Comparison of ENCODE assay signal across 7 cellular contexts in the genomic region with DNA sequence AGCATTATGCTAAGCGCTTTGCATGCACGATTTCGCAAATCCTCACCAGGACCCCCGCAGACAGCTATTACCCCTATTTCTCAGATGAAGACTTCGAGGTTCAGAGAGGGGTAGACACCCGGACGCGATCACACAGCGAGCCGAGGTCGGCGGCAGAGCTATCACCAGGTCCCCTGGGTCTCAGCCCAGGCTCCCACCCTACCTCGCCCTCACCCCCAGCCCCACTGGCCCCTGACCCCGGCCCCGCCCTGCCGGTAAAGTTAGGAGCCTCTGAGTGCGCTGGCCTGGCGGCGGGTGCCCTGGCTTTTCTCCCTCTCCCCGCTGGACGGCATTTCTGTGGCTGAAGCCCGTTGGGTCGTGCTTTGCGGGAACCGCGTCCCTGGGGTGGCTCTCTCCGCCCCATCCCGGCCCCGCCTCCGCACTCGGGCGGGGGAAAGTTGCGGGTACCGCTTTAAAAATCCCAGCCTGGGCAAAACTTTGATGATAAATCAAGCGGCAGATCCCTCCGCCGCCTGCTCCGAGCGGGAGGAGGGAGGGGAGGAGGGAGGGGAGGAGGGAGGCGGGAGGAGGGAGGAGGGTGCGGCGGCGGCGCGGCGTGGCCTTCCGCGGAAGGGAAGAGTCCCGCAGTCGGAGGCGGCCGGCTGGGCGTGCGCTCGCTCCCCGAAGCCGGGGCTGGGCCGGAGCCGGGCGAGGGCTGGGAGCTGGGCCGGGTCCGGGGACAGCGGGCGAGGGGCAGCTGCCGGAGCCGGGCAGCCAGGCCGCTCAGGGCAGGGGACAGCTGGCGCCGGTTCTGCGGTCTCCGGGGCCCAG. TPM values are rescaled to one million over a fixed set of nuclear protein-coding genes. Genes with fewer than 3 reads are reported as not detected.
DNase-seq lines count a peak whose midpoint lies in the region; ATAC-seq and TF ChIP-seq lines count a peak whose summit lies in the region.

A gene with protein sequence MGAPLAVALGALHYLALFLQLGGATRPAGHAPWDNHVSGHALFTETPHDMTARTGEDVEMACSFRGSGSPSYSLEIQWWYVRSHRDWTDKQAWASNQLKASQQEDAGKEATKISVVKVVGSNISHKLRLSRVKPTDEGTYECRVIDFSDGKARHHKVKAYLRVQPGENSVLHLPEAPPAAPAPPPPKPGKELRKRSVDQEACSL (plus strand): TSS at position 624 of the 810 bp plus-strand sequence. CDS start 224 bp downstream, outside the sequence.

- intact Hi-C loops in right lobe of liver (cut with DNase I) (loop anchor here in 1 of 2 donors (10.0 kb wide), 1 partner anchor 92 kb away; no protein-coding TSS in a partner anchor), vagina (cut with DNase I) (no loop called here)

- H3K27ac ChIP-seq in coronary artery (no peak within 1 kb of the TSS), right lobe of liver (no peak within 1 kb of the TSS), vagina (no peak within 1 kb of the TSS)

- ATAC-seq in right lobe of liver (peak; percentile 36 to 61 (median 46)), GM21576 (IDR thresholded peaks at IDR 0.05; ENCODE audit: unreplicated experiment) (no peak)

- H3K4me3 ChIP-seq in GM08714 (ENCODE audit: low read length), result peak within 1 kb of the TSS; percentile 39; the same call in 1 of the 2 replicates
- H3K4me3 ChIP-seq in coronary artery, result peak within 1 kb of the TSS; percentile 69
- H3K4me3 ChIP-seq in right lobe of liver, result peak within 1 kb of the TSS; percentile 33 to 54 (median 42)
- peak within 1 kb of the TSS; percentile 19 to 42 for H3K4me3 ChIP-seq in vagina

- peaks cover 0 to 10% (median 0%) of the 10 kb centered on the region in 4 donors for H3K4me1 ChIP-seq in right lobe of liver
- H3K4me1 ChIP-seq in vagina, result peaks cover 14% of the 10 kb centered on the region

- H3K27me3 ChIP-seq in right lobe of liver (no peaks in the 10 kb centered on the region), vagina (peaks cover 4% of the 10 kb centered on the region)

- no peaks in the 10 kb centered on the region for H3K36me3 ChIP-seq in right lobe of liver
- H3K36me3 ChIP-seq in vagina, result no peaks in the 10 kb centered on the region

- 0% methylated on average over 7 of the region's 71 CpGs for WGBS in right lobe of liver (ENCODE audit: insufficient coverage, low coverage, low lambda C conversion rate, missing lambda C conversion rate)

- TF ChIP-seq POLR2A in right lobe of liver (IDR thresholded peaks at IDR 0.05) (no peak), vagina (IDR thresholded peaks at IDR 0.05) (no peak)

- TF ChIP-seq CTCF in coronary artery (IDR thresholded peaks at IDR 0.05) (no peak), right lobe of liver (IDR thresholded peaks at IDR 0.05) (no peak), vagina (IDR thresholded peaks at IDR 0.05) (no peak)

- DNase-seq in NCI-H2227 (lab: John Stamatoyannopoulos, UW; ENCODE audit: unreplicated experiment) (peak; percentile 83), coronary artery (ENCODE audit: low spot score) (no peak), right lobe of liver (peak in 1 of 3 donors; percentile 40), vagina (ENCODE audit: extremely low spot score in 2 of 2) (no peak)
- no peak for DNase-seq in effector CD8-positive, alpha-beta T cell (lab: John Stamatoyannopoulos, UW)

- no peaks in the 10 kb centered on the region for H3K9me3 ChIP-seq in right lobe of liver
- no peaks in the 10 kb centered on the region for H3K9me3 ChIP-seq in vagina

RNA-seq across cellular contexts. Expression of the gene that starts here (rescaled TPM):
- total RNA-seq in right lobe of liver, result 10 to 100 TPM in 1 of 6 experiments, 1 to 10 TPM in 3, under 1 TPM in 2; 0.56 to 10.7 (median 1.8) TPM
- not detected for total RNA-seq in vagina
